ENCODE assay signal across 15 cellular contexts in the genomic region with DNA sequence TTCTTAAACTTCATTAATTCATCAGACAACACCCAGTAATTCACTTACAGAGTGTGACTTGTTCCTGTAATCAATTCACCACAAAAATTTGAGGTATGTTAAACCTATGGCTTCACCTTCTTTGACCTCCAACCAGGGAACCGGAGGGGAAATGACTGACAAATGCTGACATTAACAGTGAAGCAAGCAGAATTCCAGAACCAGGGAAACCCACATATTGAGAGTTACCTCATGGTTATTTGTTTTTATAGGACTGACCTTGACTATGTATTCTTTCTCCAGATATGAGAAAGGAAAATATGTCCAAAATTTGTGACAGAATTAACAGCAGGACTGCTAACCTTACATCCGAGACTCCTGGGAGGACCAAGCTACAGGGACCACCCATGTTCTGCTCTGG. TPM values are rescaled to one million over a fixed set of nuclear protein-coding genes. Genes with fewer than 3 reads are reported as not detected.
DNase-seq lines count a peak whose midpoint lies in the region; ATAC-seq, FAIRE-seq and TF ChIP-seq lines count a peak whose summit lies in the region.
"Had no signal": no experiment of that assay in that cellular context is flagged by ENCODE, and none has a peak within 500 bp of the region (broad histone marks: within the 10 kb centered on the region; RNA-seq: fewer than 3 reads in every experiment).

No MANE protein-coding gene starts in this region.

- H3K4me1 ChIP-seq in H1 (replicated peaks in 1 of 4; ENCODE audit: control insufficient read depth in 3 of 4, insufficient read depth in 4 of 4, low read length in 3 of 4): peaks cover 0 to 16% (median 13%) of the 10 kb centered on the region in 4 experiments; a peak in 6 of 7 replicates
- peaks cover 10 to 55% (median 43%) of the 10 kb centered on the region in 4 donors for H3K4me1 ChIP-seq in esophagus muscularis mucosa

- no peak overlapping the region for H2BK20ac ChIP-seq in H1 (ENCODE audit: low read length)

- H4K20me1 ChIP-seq in H1 (replicated peaks in 1 of 2; ENCODE audit: control insufficient read depth in 1 of 2, insufficient read depth in 2 of 2, low read length in 2 of 2): no peaks in the 10 kb centered on the region

- no peak overlapping the region for H3K14ac ChIP-seq in H1 (ENCODE audit: insufficient read length)

- DNase-seq in Caki2 (ENCODE audit: low read depth) (peak; percentile 77), NCI-H226 (peak; percentile 58), H1 (ENCODE audit: low read depth in 1 of 2, low spot score in 2 of 2) (no peak), esophagus muscularis mucosa (ENCODE audit: extremely low spot score) (no peak), H4 (ENCODE audit: low spot score) (no peak)
- no peak for DNase-seq in activated T-cell treated with anti-CD3 and anti-CD28 coated beads, Interleukin-2, amount 50 U/mL, for 24 hours
- no peak for DNase-seq in activated CD4-positive, alpha-beta T cell treated with anti-CD3 and anti-CD28 coated beads for 36 hours
- DNase-seq: activated CD8-positive, alpha-beta memory T cell treated with anti-CD3 and anti-CD28 coated beads, Interleukin-2, amount 50 U/mL, for 4 hours; activated naive CD8-positive, alpha-beta T cell treated with anti-CD3 and anti-CD28 coated beads, Interleukin-2, amount 50 U/mL, for 24 hours; GF-D8; NCI-H510A; small intestine had no signal

- H3K56ac ChIP-seq in H1 (replicated peaks; ENCODE audit: insufficient read length, low read depth, low read length): no peak overlapping the region

- ATAC-seq in activated CD4-positive, alpha-beta T cell treated with anti-CD3 and anti-CD28 coated beads for 36 hours: no peak
- ATAC-seq: activated naive CD8-positive, alpha-beta T cell treated with anti-CD3 and anti-CD28 coated beads, Interleukin-2, amount 50 U/mL, for 24 hours; Right ventricle myocardium inferior had no signal

- H2BK12ac ChIP-seq in H1 (ENCODE audit: low read depth, low read length): no peak overlapping the region

- TF ChIP-seq RAD21 in H1 (IDR thresholded peaks at IDR 0.05 in 1 of 2, conservative IDR thresholded peaks at IDR 0.05 in 1 of 2; ENCODE audit: low read depth in 2 of 2, low read length in 2 of 2): no peak

- no peaks in the 10 kb centered on the region for H3K27me3 Mint-ChIP-seq in nephron (ENCODE audit: low read depth)
- H3K27me3 Mint-ChIP-seq in activated T-cell treated with anti-CD3 and anti-CD28 coated beads, Interleukin-2, amount 50 U/mL, for 24 hours: peaks cover 68% of the 10 kb centered on the region
- peaks cover 51% of the 10 kb centered on the region for H3K27me3 Mint-ChIP-seq in activated CD4-positive, alpha-beta T cell treated with anti-CD3 and anti-CD28 coated beads for 36 hours

- in situ Hi-C loops in Caki2 (cut with HindIII; ENCODE audit: low pct_unique_long_range_greater_than_20kb, low sequenced_read_pairs): loop anchor here (10.0 kb wide), 1 partner anchor 267 kb away; a partner anchor contains a TSS

- H4K91ac ChIP-seq in H1 (replicated peaks; ENCODE audit: insufficient read length, low read length): no peak overlapping the region

- H4K8ac ChIP-seq in H1 (ENCODE audit: extremely low read depth, insufficient read depth, low read length): no peak overlapping the region

- H3K4me3 Mint-ChIP-seq in nephron: peak overlapping the region; percentile 92 to 97 (median 95)
- H3K4me3 Mint-ChIP-seq in activated T-cell treated with anti-CD3 and anti-CD28 coated beads, Interleukin-2, amount 50 U/mL, for 24 hours: no peak overlapping the region
- H3K4me3 Mint-ChIP-seq in activated CD4-positive, alpha-beta T cell treated with anti-CD3 and anti-CD28 coated beads for 36 hours: no peak overlapping the region
- H3K4me3 Mint-ChIP-seq: activated naive CD8-positive, alpha-beta T cell treated with anti-CD3 and anti-CD28 coated beads, Interleukin-2, amount 50 U/mL, for 24 hours had no signal

- no peak overlapping the region for H2BK15ac ChIP-seq in H1 (ENCODE audit: low read length)

- no peaks in the 10 kb centered on the region for H3K9me3 Mint-ChIP-seq in nephron
- H3K9me3 Mint-ChIP-seq in activated T-cell treated with anti-CD3 and anti-CD28 coated beads, Interleukin-2, amount 50 U/mL, for 24 hours: no peaks in the 10 kb centered on the region
- H3K9me3 Mint-ChIP-seq in activated CD4-positive, alpha-beta T cell treated with anti-CD3 and anti-CD28 coated beads for 36 hours (ENCODE audit: low read depth): no peaks in the 10 kb centered on the region
- H3K9me3 Mint-ChIP-seq: activated naive CD8-positive, alpha-beta T cell treated with anti-CD3 and anti-CD28 coated beads, Interleukin-2, amount 50 U/mL, for 24 hours had no signal

- POLR2A ChIA-PET in H1 (lab: Charles Lee; ENCODE audit: partially characterized antibody): interaction anchor here (1.4 kb wide), 1 partner anchor 19 kb away, joined by 4 read pairs; no protein-coding TSS in a partner anchor
- POLR2A ChIA-PET in activated CD4-positive, alpha-beta T cell treated with anti-CD3 and anti-CD28 coated beads for 36 hours (lab: Charles Lee): no interaction called here

- no peak overlapping the region for H2AK5ac ChIP-seq in H1 (ENCODE audit: low read depth, low read length)

- H3K27me3 ChIP-seq in H1 (replicated peaks in 1 of 4; ENCODE audit: control insufficient read depth in 3 of 4, extremely low read depth in 1 of 4, insufficient read depth in 3 of 4, low read length in 3 of 4) (peaks cover 0 to 6% (median 1%) of the 10 kb centered on the region in 4 experiments; a peak in 4 of 7 replicates), esophagus muscularis mucosa (no peaks in the 10 kb centered on the region)

- H3K9ac ChIP-seq in H1 (replicated peaks in 1 of 4; ENCODE audit: extremely low read depth in 1 of 4, low read depth in 3 of 4, low read length in 3 of 4): no peak overlapping the region

- H2AFZ ChIP-seq in H1 (ENCODE audit: low read length): no peak overlapping the region

- FAIRE-seq in H1 (lab: Jason Lieb, UNC): no peak
- FAIRE-seq: small intestine had no signal

- peaks cover 0 to 5% (median 0%) of the 10 kb centered on the region in 4 experiments; a peak in 2 of 8 replicates for H3K36me3 ChIP-seq in H1 (ENCODE audit: control insufficient read depth in 2 of 4, insufficient read depth in 4 of 4, low read length in 3 of 4)
- no peaks in the 10 kb centered on the region for H3K36me3 ChIP-seq in esophagus muscularis mucosa

- peak overlapping the region in 3 of 4 experiments; percentile 0 to 47 (median 4); a peak in 4 of 8 replicates for H3K4me3 ChIP-seq in H1 (ENCODE audit: extremely low read depth in 1 of 4, insufficient read depth in 2 of 4, low read depth in 3 of 4, low read length in 4 of 4)
- no peak overlapping the region for H3K4me3 ChIP-seq in esophagus muscularis mucosa

- no peak for TF ChIP-seq EP300 in H1 (IDR thresholded peaks at IDR 0.05; ENCODE audit: borderline replicate concordance in 1 of 2, low read depth in 2 of 2, low read length in 2 of 2)
- TF ChIP-seq EP300 in esophagus muscularis mucosa (IDR thresholded peaks at IDR 0.05): no peak

- H3K23ac ChIP-seq in H1 (ENCODE audit: insufficient read length): no peak overlapping the region

- intact Hi-C loops in esophagus muscularis mucosa (cut with DNase I): loop anchor here (2.0 kb wide), 1 partner anchor 151 kb away; no protein-coding TSS in a partner anchor
- intact Hi-C loops in activated CD4-positive, alpha-beta T cell treated with anti-CD3 and anti-CD28 coated beads for 36 hours (cut with DNase I, micrococcal nuclease): no loop called here

- no peak overlapping the region for H4K5ac ChIP-seq in H1 (ENCODE audit: insufficient read length, low read depth, low read length)

- peaks cover 2% of the 10 kb centered on the region; the same call in 1 of the 2 replicates for H3K23me2 ChIP-seq in H1 (ENCODE audit: low read depth, low read length)

- peaks cover 37% of the 10 kb centered on the region for H3K36me3 Mint-ChIP-seq in nephron (ENCODE audit: low read depth)
- H3K36me3 Mint-ChIP-seq in activated T-cell treated with anti-CD3 and anti-CD28 coated beads, Interleukin-2, amount 50 U/mL, for 24 hours (ENCODE audit: low read depth): no peaks in the 10 kb centered on the region
- H3K36me3 Mint-ChIP-seq in activated CD4-positive, alpha-beta T cell treated with anti-CD3 and anti-CD28 coated beads for 36 hours (ENCODE audit: low read depth): no peaks in the 10 kb centered on the region

- H2BK5ac ChIP-seq in H1 (ENCODE audit: low read depth, low read length): no peak overlapping the region

- peaks cover 45% of the 10 kb centered on the region for H3K4me1 Mint-ChIP-seq in nephron
- H3K4me1 Mint-ChIP-seq in activated T-cell treated with anti-CD3 and anti-CD28 coated beads, Interleukin-2, amount 50 U/mL, for 24 hours (ENCODE audit: low read depth): peaks cover 8% of the 10 kb centered on the region
- peaks cover 5% of the 10 kb centered on the region for H3K4me1 Mint-ChIP-seq in activated CD4-positive, alpha-beta T cell treated with anti-CD3 and anti-CD28 coated beads for 36 hours

- no peak for TF ChIP-seq CTCF in H1 (IDR thresholded peaks at IDR 0.05; ENCODE audit: control extremely low read depth in 1 of 3, insufficient read depth in 1 of 3, low read depth in 1 of 3, low read length in 3 of 3)
- TF ChIP-seq CTCF in nephron (IDR thresholded peaks at IDR 0.05; ENCODE audit: unreplicated experiment in 3 of 3): no peak
- TF ChIP-seq CTCF in esophagus muscularis mucosa (IDR thresholded peaks at IDR 0.05): no peak

- H3K79me2 ChIP-seq in H1 (ENCODE audit: control insufficient read depth in 1 of 2, insufficient read depth in 2 of 2, low read length in 2 of 2): peaks cover 0 to 60% of the 10 kb centered on the region in 2 experiments; a peak in 2 of 4 replicates

- H3K79me1 ChIP-seq in H1 (ENCODE audit: low read depth, low read length): no peaks in the 10 kb centered on the region

- peak overlapping the region; percentile 49 to 57 for H3K4me2 ChIP-seq in H1 (ENCODE audit: insufficient read depth in 1 of 2, low read depth in 2 of 2, low read length in 2 of 2)

- H3K27ac Mint-ChIP-seq in nephron: peak overlapping the region; percentile 79 to 99 (median 82)
- H3K27ac Mint-ChIP-seq in activated T-cell treated with anti-CD3 and anti-CD28 coated beads, Interleukin-2, amount 50 U/mL, for 24 hours: no peak overlapping the region
- H3K27ac Mint-ChIP-seq in activated CD4-positive, alpha-beta T cell treated with anti-CD3 and anti-CD28 coated beads for 36 hours: no peak overlapping the region
- H3K27ac Mint-ChIP-seq: activated naive CD8-positive, alpha-beta T cell treated with anti-CD3 and anti-CD28 coated beads, Interleukin-2, amount 50 U/mL, for 24 hours had no signal

- no peak overlapping the region for H2BK120ac ChIP-seq in H1 (replicated peaks; ENCODE audit: low read depth, low read length)

- no peaks in the 10 kb centered on the region for H3K9me3 ChIP-seq in H1 (ENCODE audit: insufficient read depth in 2 of 2, low read depth in 1 of 2, low read length in 1 of 2)
- H3K9me3 ChIP-seq in esophagus muscularis mucosa: no peaks in the 10 kb centered on the region

- no peak overlapping the region for H3K27ac ChIP-seq in H1 (ENCODE audit: low read depth, low read length)
- no peak overlapping the region for H3K27ac ChIP-seq in esophagus muscularis mucosa (replicated peaks in 1 of 4)
- H3K27ac ChIP-seq: HL-60 had no signal

- WGBS in H1 (ENCODE audit: extremely low coverage in 1 of 2, insufficient coverage in 1 of 2, insufficient read length in 1 of 2, insufficient replicate concordance in 2 of 2, low coverage in 1 of 2, low lambda C conversion rate in 2 of 2, missing lambda C conversion rate in 1 of 2), 2 experiments: 79% methylated on average over 2 of the region's 2 CpGs; no CpG with 5 or more reads in 1 of the 2 experiments
- WGBS in esophagus muscularis mucosa: 63% methylated on average over 2 of the region's 2 CpGs

- H3K4ac ChIP-seq in H1 (replicated peaks; ENCODE audit: insufficient read length, low read depth, low read length): no peak overlapping the region

- CTCF ChIA-PET in H1 (lab: Charles Lee; ENCODE audit: partially characterized antibody): interaction anchor here (1.6 to 2.5 kb wide), 2 partner anchors 43 to 105 kb away, joined by 3 to 7 read pairs; no protein-coding TSS in a partner anchor
- CTCF ChIA-PET in activated CD4-positive, alpha-beta T cell treated with anti-CD3 and anti-CD28 coated beads for 36 hours (lab: Charles Lee): interaction anchor here (1.0 kb wide), 1 partner anchor 18 kb away, joined by 3 read pairs; no protein-coding TSS in a partner anchor

- TF ChIP-seq POLR2A in H1 (IDR thresholded peaks at IDR 0.05; ENCODE audit: control extremely low read depth in 1 of 2, low read depth in 2 of 2, low read length in 2 of 2) (no peak), esophagus muscularis mucosa (IDR thresholded peaks at IDR 0.05; ENCODE audit: low read depth) (no peak)

- H3K18ac ChIP-seq in H1 (ENCODE audit: extremely low read depth, low read length): no peak overlapping the region

RNA-seq across cellular contexts. Expression of a gene that starts 2.7 kb away (rescaled TPM):
- total RNA-seq in Caki2 (2014; rRNA removed; shearing (Covaris generic); ENCODE audit: low replicate concordance): 152 and 185 TPM in 2 replicates
- 40.5 and 48.6 TPM in 2 replicates for total RNA-seq in H1 (2021; fragmentation: NEBNext Ultra II Directional; extraction: Animal tissue kit (Norgen Biotek cat#: 25700))
- polyA plus RNA-seq in H1 (2011; rRNA removed): 31.1 and 60.4 TPM in 2 replicates
- polyA plus RNA-seq in H1 (2011; cell fraction: cytosol; rRNA removed): 41.2 TPM
- 23.9 TPM for polyA plus RNA-seq in H1 (2011; cell fraction: nucleus; rRNA removed)
- polyA plus RNA-seq in H1 (2012, experiment 1 of 2): 56.4 to 73.6 TPM (median 61.0 TPM) in 4 replicates
- 20.1 TPM for polyA plus RNA-seq in H1 (2012, experiment 2 of 2)
- polyA plus RNA-seq in H1 (2013, experiment 1 of 2): 29.6 TPM
- polyA plus RNA-seq in H1 (2013, experiment 2 of 2): 29.3 TPM
- 48.5 and 64.9 TPM in 2 replicates for polyA minus RNA-seq in H1 (2011; rRNA and poly(A)+ RNA removed)
- 31.2 TPM for polyA minus RNA-seq in H1 (2011; cell fraction: cytosol; rRNA and poly(A)+ RNA removed)
- polyA minus RNA-seq in H1 (2011; cell fraction: nucleus; rRNA and poly(A)+ RNA removed): 73.6 TPM
- 10 to 100 TPM; 15.6 to 41.5 (median 27.1) TPM for total RNA-seq in esophagus muscularis mucosa
- not detected for total RNA-seq in activated CD4-positive, alpha-beta T cell treated with anti-CD3 and anti-CD28 coated beads for 36 hours
- total RNA-seq in H4 (2014; rRNA removed; shearing (Covaris generic)): 22.7 and 28.7 TPM in 2 replicates

Comparison
In these comparisons a context has a peak if more than half of its experiments do, and no peak if none do; other contexts are left out.
1. DNase-seq: peak in Caki2 (single experiment) and NCI-H226 (single experiment); none in H1 (0 of 2), activated T-cell treated with anti-CD3 and anti-CD28 coated beads, Interleukin-2, amount 50 U/mL, for 24 hours (single experiment), esophagus muscularis mucosa (single experiment), activated CD4-positive, alpha-beta T cell treated with anti-CD3 and anti-CD28 coated beads for 36 hours (single experiment) and H4 (single experiment).
2. H3K4me3 ChIP-seq: peak in H1 (3 of 4); none in esophagus muscularis mucosa (0 of 4).
3. H3K27ac Mint-ChIP-seq: peak in nephron (3 of 3); none in activated T-cell treated with anti-CD3 and anti-CD28 coated beads, Interleukin-2, amount 50 U/mL, for 24 hours (single experiment) and activated CD4-positive, alpha-beta T cell treated with anti-CD3 and anti-CD28 coated beads for 36 hours (single experiment).
4. H3K4me3 Mint-ChIP-seq: peak in nephron (3 of 3); none in activated T-cell treated with anti-CD3 and anti-CD28 coated beads, Interleukin-2, amount 50 U/mL, for 24 hours (single experiment) and activated CD4-positive, alpha-beta T cell treated with anti-CD3 and anti-CD28 coated beads for 36 hours (single experiment).
5. RNA of a gene that starts 2.7 kb away (total RNA-seq): 152 to 185 TPM in Caki2, 40.5 to 48.6 TPM in H1, 15.6 to 41.5 TPM in esophagus muscularis mucosa and 22.7 to 28.7 TPM in H4; not detected in activated CD4-positive, alpha-beta T cell treated with anti-CD3 and anti-CD28 coated beads for 36 hours; every median in the first group is over 10 times any median in the second.